ENCODE assay signal across 20 cellular contexts in the genomic region with DNA sequence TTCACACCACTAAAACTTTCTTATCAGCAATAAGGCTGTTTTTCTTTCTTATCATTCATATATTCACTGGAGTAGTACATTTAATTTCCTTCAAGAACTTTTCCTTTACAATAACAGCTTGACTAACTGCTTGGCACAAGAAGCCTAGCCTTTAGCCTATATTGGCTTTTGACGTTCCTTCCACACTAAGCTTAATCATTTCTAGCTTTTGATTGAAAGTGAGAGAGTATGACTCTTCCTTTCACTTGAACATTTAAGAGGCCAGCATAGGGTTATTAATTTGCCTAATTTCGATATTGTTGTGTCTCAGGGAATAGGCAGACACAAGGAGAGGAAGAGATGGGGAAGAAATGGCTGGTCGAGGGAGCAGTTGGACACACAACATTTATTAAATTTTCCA. TPM values are rescaled to one million over a fixed set of nuclear protein-coding genes. Genes with fewer than 3 reads are reported as not detected.
A peak's percentile ranks its signal among the peaks of the same experiment; 100 is the strongest.
DNase-seq lines count a peak whose midpoint lies in the region; ATAC-seq, FAIRE-seq and TF ChIP-seq lines count a peak whose summit lies in the region.
"Had no signal": no experiment of that assay in that cellular context is flagged by ENCODE, and none has a peak within 500 bp of the region (broad histone marks: within the 10 kb centered on the region; RNA-seq: fewer than 3 reads in every experiment).

No MANE protein-coding gene starts in this region.

- no peak for DNase-seq in CD4-positive, alpha-beta T cell
- DNase-seq in T-cell = no peak
- no peak for DNase-seq in sigmoid colon
- no peak for DNase-seq in NCI-H82 treated with DMSO at 0.1 percent for 48 hours (lab: John Stamatoyannopoulos, UW; ENCODE audit: unreplicated experiment)
- no peak for DNase-seq in kidney
- no peak for DNase-seq in lower leg skin (ENCODE audit: low spot score in 2 of 2)
- DNase-seq: activated B cell treated with CpG ODN at 0.5 μM for 24 hours; central memory CD4-positive, alpha-beta T cell; DMS79; head of caudate nucleus; KBM-7; NCI-H187 treated with DMSO at 0.1 percent for 48 hours; NK-92 treated with Interleukin-12 subunit alpha and Interleukin-12 subunit beta, amount 100 ng/mL, for 24 hours; stimulated activated CD4-positive, alpha-beta T cell treated with anti-CD3 and anti-CD28 coated beads, Interleukin-4, amount 100 ng/mL, for 1 hour; stimulated activated naive CD4-positive, alpha-beta T cell treated with Interleukin-2 at 50 U/mL for 16 hours had no signal

- TF ChIP-seq CTCF in CD4-positive, alpha-beta T cell (IDR thresholded peaks at IDR 0.05) = no peak
- no peak for TF ChIP-seq CTCF in sigmoid colon (IDR thresholded peaks at IDR 0.05)
- no peak for TF ChIP-seq CTCF in kidney (IDR thresholded peaks at IDR 0.05; ENCODE audit: borderline replicate concordance, extremely low read depth, insufficient read depth)
- TF ChIP-seq CTCF in lower leg skin (IDR thresholded peaks at IDR 0.05) = no peak

- CTCF ChIA-PET in CD4-positive, alpha-beta T cell (lab: Charles Lee) = no interaction called here
- CTCF ChIA-PET in T-cell (lab: Charles Lee) = interaction anchor here in 1 of 2 donors (0.6 to 0.8 kb wide), 2 partner anchors 12 to 111 kb away, joined by 3 to 4 read pairs; no protein-coding TSS in a partner anchor

- H3K4me1 ChIP-seq in sigmoid colon (no peaks in the 10 kb centered on the region), kidney (ENCODE audit: control insufficient read depth in 1 of 2, insufficient read depth in 1 of 2, low read depth in 1 of 2, low read length in 2 of 2) (no peaks in the 10 kb centered on the region)
- H3K4me1 ChIP-seq: right atrium auricular region had no signal

- peaks cover 73% of the 10 kb centered on the region for H3K4me1 Mint-ChIP-seq in CD4-positive, alpha-beta T cell (ENCODE audit: low read depth)
- H3K4me1 Mint-ChIP-seq in T-cell = peaks cover 66 to 70% (median 67%) of the 10 kb centered on the region in 3 donors
- H3K4me1 Mint-ChIP-seq: activated B cell treated with CpG ODN at 0.5 μM for 24 hours had no signal

- POLR2A ChIA-PET in CD4-positive, alpha-beta T cell (lab: Charles Lee) = interaction anchor here (2.0 kb wide), 1 partner anchor 22 kb away, joined by 6 read pairs; no protein-coding TSS in a partner anchor
- POLR2A ChIA-PET in T-cell (lab: Charles Lee) = interaction anchor here in 1 of 2 donors (0.5 kb wide), 1 partner anchor 19 kb away, joined by 3 read pairs; no protein-coding TSS in a partner anchor

- intact Hi-C loops in CD4-positive, alpha-beta T cell (cut with DNase I, micrococcal nuclease) = loop anchor here in 1 of 2 experiments (5.0 kb wide), 1 partner anchor 40 kb away; no protein-coding TSS in a partner anchor
- intact Hi-C loops in sigmoid colon (cut with DNase I) (no loop called here), kidney (cut with DNase I) (no loop called here), lower leg skin (cut with DNase I; ENCODE audit: low total_unique reads) (no loop called here)

- H3K27ac ChIP-seq in CD4-positive, alpha-beta T cell (ENCODE audit: low read depth, low read length) = no peak overlapping the region
- H3K27ac ChIP-seq in sigmoid colon (no peak overlapping the region), kidney (ENCODE audit: low read depth in 2 of 2, low read length in 2 of 2) (no peak overlapping the region)
- H3K27ac ChIP-seq: right atrium auricular region had no signal

- H3K36me3 ChIP-seq in sigmoid colon (no peaks in the 10 kb centered on the region), kidney (ENCODE audit: control insufficient read depth in 1 of 2, insufficient read depth in 2 of 2, low read length in 2 of 2) (no peaks in the 10 kb centered on the region)
- H3K36me3 ChIP-seq: right atrium auricular region had no signal

- peaks cover 62% of the 10 kb centered on the region for H3K36me3 Mint-ChIP-seq in CD4-positive, alpha-beta T cell (ENCODE audit: low read depth)
- peaks cover 36% of the 10 kb centered on the region for H3K36me3 Mint-ChIP-seq in T-cell

- no peak overlapping the region for H3K9ac ChIP-seq in kidney (ENCODE audit: low read length in 2 of 2)

- no peak overlapping the region for H3K4me3 ChIP-seq in sigmoid colon
- no peak overlapping the region for H3K4me3 ChIP-seq in kidney (ENCODE audit: low read length in 2 of 2)
- H3K4me3 ChIP-seq in lower leg skin (ENCODE audit: low read depth, poor library complexity, severe bottlenecking) = no peak overlapping the region
- H3K4me3 ChIP-seq: right atrium auricular region had no signal

- no peaks in the 10 kb centered on the region for H3K9me3 Mint-ChIP-seq in CD4-positive, alpha-beta T cell
- peaks cover 7 to 18% (median 8%) of the 10 kb centered on the region in 3 donors for H3K9me3 Mint-ChIP-seq in T-cell
- H3K9me3 Mint-ChIP-seq: activated B cell treated with CpG ODN at 0.5 μM for 24 hours had no signal

- H3K27me3 Mint-ChIP-seq in CD4-positive, alpha-beta T cell = no peaks in the 10 kb centered on the region
- H3K27me3 Mint-ChIP-seq in T-cell = no peaks in the 10 kb centered on the region
- H3K27me3 Mint-ChIP-seq: activated B cell treated with CpG ODN at 0.5 μM for 24 hours had no signal

- no peak for FAIRE-seq in kidney (lab: Jason Lieb, UNC)
- FAIRE-seq: endothelial cell of umbilical vein had no signal

- 37 to 71% methylated on average over 3 of the region's 3 CpGs for WGBS in sigmoid colon, 2 donors
- WGBS in lower leg skin, 2 donors = 84 to 90% methylated on average over 3 of the region's 3 CpGs

- H3K9me3 ChIP-seq in CD4-positive, alpha-beta T cell (ENCODE audit: control insufficient read depth, low read length) = peaks cover 16% of the 10 kb centered on the region
- H3K9me3 ChIP-seq in sigmoid colon (peaks cover 0 to 3% (median 0%) of the 10 kb centered on the region in 4 donors), kidney (ENCODE audit: control insufficient read depth in 1 of 2, low read length in 2 of 2) (no peaks in the 10 kb centered on the region)

- no peak for TF ChIP-seq EP300 in sigmoid colon (IDR thresholded peaks at IDR 0.05)

- H3K27me3 ChIP-seq in CD4-positive, alpha-beta T cell (ENCODE audit: control insufficient read depth, insufficient read depth, low read length) = no peaks in the 10 kb centered on the region
- H3K27me3 ChIP-seq in sigmoid colon = no peaks in the 10 kb centered on the region

- H3K4me3 Mint-ChIP-seq in CD4-positive, alpha-beta T cell = peak overlapping the region; percentile 42
- H3K4me3 Mint-ChIP-seq in T-cell = peak overlapping the region in 2 of 3 donors; percentile 47 to 67
- H3K4me3 Mint-ChIP-seq: activated B cell treated with CpG ODN at 0.5 μM for 24 hours had no signal

- H3K27ac Mint-ChIP-seq in CD4-positive, alpha-beta T cell = peak overlapping the region; percentile 74
- H3K27ac Mint-ChIP-seq in T-cell = peak overlapping the region; percentile 85 to 92
- H3K27ac Mint-ChIP-seq: activated B cell treated with CpG ODN at 0.5 μM for 24 hours had no signal

- no peak for TF ChIP-seq POLR2A in sigmoid colon (IDR thresholded peaks at IDR 0.05)
- no peak for TF ChIP-seq POLR2A in lower leg skin (IDR thresholded peaks at IDR 0.05)

- no peak for ATAC-seq in CD4-positive, alpha-beta T cell (ENCODE audit: poor library complexity)
- ATAC-seq in GM18870 (IDR thresholded peaks at IDR 0.05; ENCODE audit: unreplicated experiment) (peak; percentile 78), HG02763 (IDR thresholded peaks at IDR 0.05; ENCODE audit: unreplicated experiment) (peak; percentile 54), T-cell (replicated peaks in 1 of 4) (no peak)

RNA-seq across cellular contexts. Expression of gene THEMIS, which starts 23.6 kb away (rescaled TPM):
- total RNA-seq in CD4-positive, alpha-beta T cell = 10 to 100 TPM; 25.0 to 25.3 TPM
- total RNA-seq in T-cell (10 to 100 TPM; 55.5 to 93.3 (median 69.4) TPM), sigmoid colon (under 1 TPM in 3 of 4 donors, not detected in 1; 0.33 to 0.71 (median 0.41) TPM), kidney (3.3 TPM), lower leg skin (under 1 TPM; 0.08 to 0.44 (median 0.16) TPM)
- polyA plus RNA-seq in sigmoid colon (1 to 10 TPM in 1 of 3 donors, under 1 TPM in 1, not detected in 1; 0.60 to 2.5 TPM), kidney (ENCODE audit: insufficient read depth, low read depth, low replicate concordance) (not detected)
- total RNA-seq: activated B cell treated with CpG ODN at 0.5 μM for 24 hours, endothelial cell of umbilical vein, SK-MEL-5 had no signal
- polyA plus RNA-seq: endothelial cell of umbilical vein had no signal

Comparison
In these comparisons a context has a peak if more than half of its experiments do, and no peak if none do; other contexts are left out.
1. ATAC-seq: peak in GM18870 (single experiment) and HG02763 (single experiment); none in CD4-positive, alpha-beta T cell (single experiment) and T-cell (0 of 4).